Comparison of ENCODE assay signal across 11 cellular contexts in genomic region chr5:41748631-41749030, GRCh38.
DNase-seq lines count a peak whose midpoint lies in the region; ATAC-seq lines count a peak whose summit lies in the region.
"Had no signal": no experiment of that assay in that cellular context is flagged by ENCODE, and none has a peak within 500 bp of the region (broad histone marks: within the 10 kb centered on the region; RNA-seq: fewer than 3 reads in every experiment).

No MANE protein-coding gene starts in this region.

- peaks cover 35% of the 10 kb centered on the region for H3K4me1 Mint-ChIP-seq in activated naive CD8-positive, alpha-beta T cell treated with anti-CD3 and anti-CD28 coated beads, Interleukin-2, amount 50 U/mL, for 24 hours
- H3K4me1 Mint-ChIP-seq: activated B cell treated with CpG ODN at 0.5 μM for 24 hours had no signal

- no peak overlapping the region for H3K4me3 Mint-ChIP-seq in activated naive CD8-positive, alpha-beta T cell treated with anti-CD3 and anti-CD28 coated beads, Interleukin-2, amount 50 U/mL, for 24 hours
- H3K4me3 Mint-ChIP-seq: activated B cell treated with CpG ODN at 0.5 μM for 24 hours had no signal

- peak; percentile 6 for DNase-seq in stimulated activated naive CD4-positive, alpha-beta T cell treated with Interleukin-2 at 50 U/mL for 16 hours (lab: John Stamatoyannopoulos, UW)
- no peak for DNase-seq in stimulated activated naive CD4-positive, alpha-beta T cell (lab: John Stamatoyannopoulos, UW)
- DNase-seq in activated naive CD8-positive, alpha-beta T cell treated with anti-CD3 and anti-CD28 coated beads, Interleukin-2, amount 50 U/mL, for 24 hours, result peak; percentile 14
- DNase-seq in DMS153 (lab: John Stamatoyannopoulos, UW) (no peak), SIG-M5 treated with dmso at 0.1 percent for 504 hours (lab: John Stamatoyannopoulos, UW; ENCODE audit: unreplicated experiment) (no peak), NCI-H524 treated with DMSO at 0.1 percent for 48 hours (lab: John Stamatoyannopoulos, UW) (no peak), CD1c-positive myeloid dendritic cell (ENCODE audit: extremely low spot score) (no peak)
- DNase-seq: activated B cell treated with CpG ODN at 0.5 μM for 24 hours, MV-4-11 had no signal

- H3K9me3 Mint-ChIP-seq in activated naive CD8-positive, alpha-beta T cell treated with anti-CD3 and anti-CD28 coated beads, Interleukin-2, amount 50 U/mL, for 24 hours, result peaks cover 5% of the 10 kb centered on the region

- H3K27me3 Mint-ChIP-seq in activated naive CD8-positive, alpha-beta T cell treated with anti-CD3 and anti-CD28 coated beads, Interleukin-2, amount 50 U/mL, for 24 hours, result no peaks in the 10 kb centered on the region
- H3K27me3 Mint-ChIP-seq: activated B cell treated with CpG ODN at 0.5 μM for 24 hours had no signal

- peak; percentile 99 for ATAC-seq in HG02970 (IDR thresholded peaks at IDR 0.05; ENCODE audit: low FRiP score, unreplicated experiment)
- peak; percentile 97 for ATAC-seq in activated naive CD8-positive, alpha-beta T cell treated with anti-CD3 and anti-CD28 coated beads, Interleukin-2, amount 50 U/mL, for 24 hours
- ATAC-seq: sciatic nerve had no signal

- peaks cover 38% of the 10 kb centered on the region for H3K36me3 Mint-ChIP-seq in activated naive CD8-positive, alpha-beta T cell treated with anti-CD3 and anti-CD28 coated beads, Interleukin-2, amount 50 U/mL, for 24 hours (ENCODE audit: low read depth)

- peak overlapping the region; percentile 55 for H3K27ac Mint-ChIP-seq in activated naive CD8-positive, alpha-beta T cell treated with anti-CD3 and anti-CD28 coated beads, Interleukin-2, amount 50 U/mL, for 24 hours
- H3K27ac Mint-ChIP-seq: activated B cell treated with CpG ODN at 0.5 μM for 24 hours had no signal

Comparison
In these comparisons a context has a peak if more than half of its experiments do, and no peak if none do; other contexts are left out.
1. DNase-seq: peak in stimulated activated naive CD4-positive, alpha-beta T cell treated with Interleukin-2 at 50 U/mL for 16 hours (single experiment) and activated naive CD8-positive, alpha-beta T cell treated with anti-CD3 and anti-CD28 coated beads, Interleukin-2, amount 50 U/mL, for 24 hours (single experiment); none in stimulated activated naive CD4-positive, alpha-beta T cell (0 of 6), DMS153 (single experiment), SIG-M5 treated with dmso at 0.1 percent for 504 hours (single experiment), NCI-H524 treated with DMSO at 0.1 percent for 48 hours (single experiment) and CD1c-positive myeloid dendritic cell (single experiment).